Comparison of ENCODE assay signal across 21 cellular contexts in genomic region chr18:9658111-9658641, GRCh38. TPM values are rescaled to one million over a fixed set of nuclear protein-coding genes. Genes with fewer than 3 reads are reported as not detected.
DNase-seq lines count a peak whose midpoint lies in the region; ATAC-seq and TF ChIP-seq lines count a peak whose summit lies in the region.
"Had no signal": no experiment of that assay in that cellular context is flagged by ENCODE, and none has a peak within 500 bp of the region (broad histone marks: within the 10 kb centered on the region; RNA-seq: fewer than 3 reads in every experiment).

No MANE protein-coding gene starts in this region.

- H3K4me3 ChIP-seq in RWPE2 (ENCODE audit: severe bottlenecking) (no peak overlapping the region), hepatocyte (no peak overlapping the region)
- H3K4me3 ChIP-seq: BLaER1, gastrocnemius medialis, lung, psoas muscle had no signal

- no peaks in the 10 kb centered on the region for H3K9me2 ChIP-seq in hepatocyte (replicated peaks; ENCODE audit: insufficient read depth)

- ATAC-seq in RWPE2 (ENCODE audit: low read depth) (peak; percentile 90), HG02938 (IDR thresholded peaks at IDR 0.05; ENCODE audit: unreplicated experiment) (no peak)
- ATAC-seq: activated CD8-positive, alpha-beta T cell treated with anti-CD3 and anti-CD28 coated beads, Interleukin-2, amount 10 ng/mL, durations not matched to agents 7 days and 5 days; gastrocnemius medialis; psoas muscle had no signal

- WGBS in hepatocyte (ENCODE audit: low lambda C conversion rate, missing lambda C conversion rate): 74% methylated on average over 6 of the region's 6 CpGs

- H2AFZ ChIP-seq in hepatocyte: peak overlapping the region; percentile 49

- TF ChIP-seq CTCF in RWPE2 (IDR thresholded peaks at IDR 0.05; ENCODE audit: poor library complexity, severe bottlenecking): no peak
- TF ChIP-seq CTCF in hepatocyte (IDR thresholded peaks at IDR 0.05; ENCODE audit: poor library complexity): no peak

- H4K20me1 ChIP-seq in hepatocyte (ENCODE audit: insufficient read depth, poor library complexity, severe bottlenecking): no peaks in the 10 kb centered on the region
- H4K20me1 ChIP-seq: BLaER1 had no signal

- H3K4me1 ChIP-seq in RWPE2 (ENCODE audit: insufficient read depth, poor library complexity, severe bottlenecking): peaks cover 41% of the 10 kb centered on the region
- H3K4me1 ChIP-seq in hepatocyte (ENCODE audit: insufficient read depth): no peaks in the 10 kb centered on the region
- H3K4me1 ChIP-seq: BLaER1, gastrocnemius medialis, psoas muscle had no signal

- H3K27ac ChIP-seq in RWPE2 (ENCODE audit: poor library complexity, severe bottlenecking): peak overlapping the region; percentile 99
- H3K27ac ChIP-seq in hepatocyte: peak overlapping the region; percentile 63
- H3K27ac ChIP-seq: BLaER1, gastrocnemius medialis, psoas muscle had no signal

- no peak overlapping the region for H3K4me2 ChIP-seq in hepatocyte
- H3K4me2 ChIP-seq: BLaER1 had no signal

- DNase-seq in HPDE6-E6E7 (ENCODE audit: extremely low spot score) (peak; percentile 89), RWPE2 (ENCODE audit: low spot score) (peak; percentile 92), hepatocyte (ENCODE audit: low spot score) (no peak), renal cortical epithelial cell (ENCODE audit: low read depth) (peak; percentile 72), DMS53 treated with DMSO at 0.1 percent for 48 hours (lab: John Stamatoyannopoulos, UW; ENCODE audit: unreplicated experiment) (no peak), iPS-NIHi7 (ENCODE audit: extremely low spot score) (no peak)
- no peak for DNase-seq in stimulated activated CD4-positive, alpha-beta T cell treated with anti-CD3 and anti-CD28 coated beads, Interleukin-2, amount 100 ng/mL, for 24 hours
- DNase-seq: activated CD8-positive, alpha-beta T cell treated with anti-CD3 and anti-CD28 coated beads, Interleukin-2, amount 10 ng/mL, durations not matched to agents 7 days and 5 days; activated gamma-delta T cell; activated T-cell treated with anti-CD3 and anti-CD28 coated beads, Interleukin-2, amount 50 U/mL, for 1 hour; cerebellar nuclear complex; gastrocnemius medialis; H7; hypothalamus; NCI-H146; psoas muscle; stimulated activated CD4-positive, alpha-beta T cell treated with anti-CD3 and anti-CD28 coated beads, Interleukin-1b, Interleukin-23, amount 100 ng/mL, for 48 hours; T-helper 1 cell had no signal

- H3K9me3 ChIP-seq in RWPE2 (ENCODE audit: severe bottlenecking) (no peaks in the 10 kb centered on the region), hepatocyte (ENCODE audit: low read depth) (no peaks in the 10 kb centered on the region)
- H3K9me3 ChIP-seq: BLaER1, gastrocnemius medialis, psoas muscle had no signal

- H3K36me3 ChIP-seq in RWPE2 (ENCODE audit: low read depth) (no peaks in the 10 kb centered on the region), hepatocyte (replicated peaks; ENCODE audit: insufficient read depth, low read depth) (no peaks in the 10 kb centered on the region)
- H3K36me3 ChIP-seq: BLaER1, gastrocnemius medialis had no signal

- H3K79me2 ChIP-seq in hepatocyte: no peaks in the 10 kb centered on the region

- H3K27me3 ChIP-seq in RWPE2 (ENCODE audit: insufficient read depth, poor library complexity, severe bottlenecking) (no peaks in the 10 kb centered on the region), hepatocyte (no peaks in the 10 kb centered on the region)
- H3K27me3 ChIP-seq: BLaER1, gastrocnemius medialis had no signal

RNA-seq across cellular contexts. Expression of gene PPP4R1, which starts 43.8 kb away (rescaled TPM):
- total RNA-seq in hepatocyte (91.0 and 93.6 TPM in 2 replicates), renal cortical epithelial cell (152 and 166 TPM in 2 replicates)
- polyA plus RNA-seq in hepatocyte: 34.5 and 45.0 TPM in 2 replicates

RNA-seq across cellular contexts. Expression of gene RAB31, which starts 49.9 kb away (rescaled TPM):
- total RNA-seq in hepatocyte: 21.0 and 26.0 TPM in 2 replicates
- polyA plus RNA-seq in hepatocyte: 81.8 and 120 TPM in 2 replicates
- total RNA-seq in renal cortical epithelial cell: 22.6 and 28.1 TPM in 2 replicates
- total RNA-seq: activated CD8-positive, alpha-beta T cell treated with anti-CD3 and anti-CD28 coated beads, Interleukin-2, amount 10 ng/mL, durations not matched to agents 7 days and 5 days had no signal

Comparison
In these comparisons a context has a peak if more than half of its experiments do, and no peak if none do; other contexts are left out.
1. DNase-seq: peak in HPDE6-E6E7 (single experiment), RWPE2 (single experiment) and renal cortical epithelial cell (single experiment); none in hepatocyte (single experiment), DMS53 treated with DMSO at 0.1 percent for 48 hours (single experiment), iPS-NIHi7 (single experiment) and stimulated activated CD4-positive, alpha-beta T cell treated with anti-CD3 and anti-CD28 coated beads, Interleukin-2, amount 100 ng/mL, for 24 hours (0 of 2).